Comparison of ENCODE assay signal across 8 cellular contexts in the genomic region with DNA sequence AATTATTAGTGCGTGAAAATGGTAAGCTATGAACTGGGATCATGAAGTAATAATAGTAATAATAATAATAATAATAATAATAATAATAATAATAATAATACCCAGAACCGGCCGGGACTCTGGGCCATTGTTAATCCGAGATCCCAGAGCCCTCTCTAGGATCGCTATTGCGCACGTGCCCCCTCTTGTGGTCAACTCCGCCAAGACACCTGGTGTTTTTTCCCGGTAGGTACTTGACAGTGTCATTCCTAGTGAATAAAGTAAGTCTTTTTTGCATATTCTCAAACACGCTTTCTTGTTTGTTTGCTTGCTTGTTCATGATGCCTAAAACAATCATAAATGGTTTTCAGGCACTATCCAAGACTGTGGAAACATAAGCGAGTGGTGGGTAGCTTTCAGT.
A peak's percentile ranks its signal among the peaks of the same experiment; 100 is the strongest.
DNase-seq lines count a peak whose midpoint lies in the region; ATAC-seq and TF ChIP-seq lines count a peak whose summit lies in the region.
"Not testable (repeated sequence)": the region's sequence is repeated elsewhere in the genome, so short reads cannot be mapped to it uniquely, and the experiment has no call there.

No MANE protein-coding gene starts in this region.

- ATAC-seq in DND-41 (ENCODE audit: insufficient read depth, low read depth), result peak; percentile 52; the same call in 2 of the 3 replicates
- peak; percentile 52 for ATAC-seq in HG02623 (IDR thresholded peaks at IDR 0.05; ENCODE audit: unreplicated experiment)
- ATAC-seq in heart left ventricle; omental fat pad (ENCODE audit: low FRiP score): not testable (repeated sequence)

- not testable (repeated sequence) for H3K79me2 ChIP-seq in DND-41 (ENCODE audit: insufficient read depth, low read length)

- H2AFZ ChIP-seq in DND-41 (ENCODE audit: low read depth, low read length), result not testable (repeated sequence)

- H3K27me3 ChIP-seq in DND-41 (ENCODE audit: insufficient read depth, low read length, poor library complexity); adipocyte (replicated peaks; ENCODE audit: control insufficient read depth, insufficient read depth, low read length); heart left ventricle; tibial nerve: not testable (repeated sequence)

- H3K4me1 ChIP-seq in DND-41 (ENCODE audit: insufficient read depth, low read length); adipocyte (ENCODE audit: control insufficient read depth, insufficient read depth, low read length); heart left ventricle; tibial nerve: not testable (repeated sequence)

- not testable (repeated sequence) for H3K9ac ChIP-seq in DND-41 (ENCODE audit: low read depth, low read length); adipocyte (ENCODE audit: low read length)

- not testable (repeated sequence) for H3K27ac ChIP-seq in DND-41 (ENCODE audit: low read length); heart left ventricle; tibial nerve

- not testable (repeated sequence) for H3K36me3 ChIP-seq in DND-41 (ENCODE audit: insufficient read depth, low read length); adipocyte (ENCODE audit: control insufficient read depth, insufficient read depth, low read length, severe bottlenecking); heart left ventricle; tibial nerve

- intact Hi-C loops in heart left ventricle (cut with DNase I), result not testable (repeated sequence)

- H3K4me3 ChIP-seq in DND-41 (ENCODE audit: low read depth in 1 of 2, low read length in 2 of 2); adipocyte (ENCODE audit: low read length); heart left ventricle; tibial nerve: not testable (repeated sequence)

- H4K20me1 ChIP-seq in DND-41 (ENCODE audit: insufficient read depth, low read length), result not testable (repeated sequence)

- 26 to 30% (median 27%) methylated on average over 10 to 11 of the region's 11 CpGs for WGBS in heart left ventricle, 4 donors
- WGBS in tibial nerve, 2 donors, result 35% methylated on average over 11 of the region's 11 CpGs

- H3K9me3 ChIP-seq in DND-41 (ENCODE audit: insufficient read depth, low read length, severe bottlenecking); adipocyte (ENCODE audit: control insufficient read depth, low read length); heart left ventricle; tibial nerve: not testable (repeated sequence)

- peak; percentile 24 for DNase-seq in DND-41
- peak; percentile 8 to 54 (median 25) for DNase-seq in NCI-H1417 (lab: John Stamatoyannopoulos, UW)
- DNase-seq in T-helper 9 cell, result peak; percentile 6
- DNase-seq in adipocyte (ENCODE audit: low read depth), result peak; percentile 11
- DNase-seq in heart left ventricle, result peak; percentile 10 to 68 (median 23)
- peak; percentile 52 for DNase-seq in omental fat pad (ENCODE audit: low spot score)
- DNase-seq in tibial nerve (ENCODE audit: low spot score in 2 of 2), result peak; percentile 23 to 60

- peak; percentile 50 for TF ChIP-seq CTCF in DND-41 (IDR thresholded peaks at IDR 0.05; ENCODE audit: borderline replicate concordance, extremely low read depth, low read length, poor library complexity, severe bottlenecking)
- peak; percentile 20 to 54 (median 38) for TF ChIP-seq CTCF in heart left ventricle (IDR thresholded peaks at IDR 0.05)
- TF ChIP-seq CTCF in omental fat pad (IDR thresholded peaks at IDR 0.05), result not testable (repeated sequence)
- TF ChIP-seq CTCF in tibial nerve (IDR thresholded peaks at IDR 0.05), result peak in 2 of 5 experiments; percentile 22 to 28

- TF ChIP-seq POLR2A in heart left ventricle (IDR thresholded peaks at IDR 0.05); tibial nerve (IDR thresholded peaks at IDR 0.05): not testable (repeated sequence)

- H3K4me2 ChIP-seq in DND-41 (ENCODE audit: insufficient read depth, low read length), result not testable (repeated sequence)

- TF ChIP-seq EP300 in tibial nerve (IDR thresholded peaks at IDR 0.05), result not testable (repeated sequence)
